Comparison of ENCODE assay signal across 11 cellular contexts in the genomic region with DNA sequence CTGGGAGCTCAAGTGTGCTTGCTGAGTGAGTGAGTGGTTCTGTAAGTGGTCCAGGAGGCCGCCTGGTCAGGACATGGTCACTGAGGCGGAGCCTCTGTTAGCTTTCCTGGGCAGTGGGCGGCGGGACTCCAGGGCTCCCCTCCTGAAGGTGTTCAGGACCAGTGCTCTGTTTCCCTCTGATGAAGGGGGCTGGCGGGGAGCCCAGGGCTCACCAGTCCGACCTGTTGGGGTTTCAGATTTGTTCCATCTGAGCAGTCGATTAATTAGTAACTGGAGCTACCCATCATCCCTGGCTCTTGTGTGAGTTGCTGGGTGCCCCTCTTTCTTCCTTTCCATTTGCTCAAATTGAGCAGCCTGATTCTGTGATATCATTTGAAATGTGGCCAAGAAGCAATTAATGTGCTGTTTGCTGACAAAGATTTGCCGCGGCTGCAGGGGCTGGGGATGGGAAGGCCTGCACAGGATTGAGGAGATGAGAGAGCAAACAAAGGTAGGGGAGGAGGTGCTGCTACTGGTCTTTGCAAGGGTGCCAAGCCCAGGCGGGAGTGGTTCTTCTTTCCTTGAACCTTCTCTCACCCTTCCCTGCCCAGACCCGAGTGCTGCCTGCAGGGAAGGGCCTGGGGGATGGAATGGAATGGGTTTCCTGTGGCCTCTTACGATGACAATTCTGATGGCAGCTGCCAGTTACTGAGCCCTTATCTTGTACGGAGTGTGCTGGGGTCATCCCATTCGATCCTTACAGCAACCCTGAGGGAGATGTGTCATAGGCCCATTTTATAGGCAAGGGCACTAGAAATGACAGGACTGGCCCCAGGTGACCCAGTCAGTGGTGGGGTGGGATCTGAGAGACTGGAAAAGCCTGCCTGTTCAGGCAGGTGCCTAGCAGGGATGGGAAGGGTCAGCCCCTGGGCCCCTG.
A peak's percentile ranks its signal among the peaks of the same experiment; 100 is the strongest.
DNase-seq lines count a peak whose midpoint lies in the region; ATAC-seq and TF ChIP-seq lines count a peak whose summit lies in the region.
"Had no signal": no experiment of that assay in that cellular context is flagged by ENCODE, and none has a peak within 500 bp of the region (broad histone marks: within the 10 kb centered on the region; RNA-seq: fewer than 3 reads in every experiment).

No MANE protein-coding gene starts in this region.

- no peaks in the 10 kb centered on the region for H3K9me3 ChIP-seq in Peyer's patch
- no peaks in the 10 kb centered on the region for H3K9me3 ChIP-seq in right cardiac atrium (ENCODE audit: control insufficient read depth, low read length)

- intact Hi-C loops in right cardiac atrium (cut with DNase I) = no loop called here

- TF ChIP-seq POLR2A in Peyer's patch (IDR thresholded peaks at IDR 0.05) = no peak

- DNase-seq in COLO668 (lab: John Stamatoyannopoulos, UW; ENCODE audit: unreplicated experiment) = peak; percentile 4
- peak; percentile 77 for DNase-seq in NCI-H1092 treated with DMSO at 0.1 percent for 48 hours (lab: John Stamatoyannopoulos, UW)
- DNase-seq in Peyer's patch = no peak
- peak; percentile 63 for DNase-seq in mucosa of gallbladder (ENCODE audit: low spot score)
- DNase-seq in superior temporal gyrus (ENCODE audit: extremely low spot score) = no peak
- no peak for DNase-seq in cerebellar cortex (ENCODE audit: low spot score)
- no peak for DNase-seq in stimulated activated naive CD4-positive, alpha-beta T cell treated with Interleukin-2 at 50 U/mL for 16 hours (lab: John Stamatoyannopoulos, UW)
- no peak for DNase-seq in right cardiac atrium
- DNase-seq: activated CD8-positive, alpha-beta memory T cell treated with anti-CD3 and anti-CD28 coated beads for 24 hours; H7 had no signal

- H3K27me3 ChIP-seq in Peyer's patch = no peaks in the 10 kb centered on the region
- H3K27me3 ChIP-seq in right cardiac atrium (ENCODE audit: control insufficient read depth, insufficient read depth) = no peaks in the 10 kb centered on the region

- no peak for TF ChIP-seq CTCF in Peyer's patch (IDR thresholded peaks at IDR 0.05)

- peaks cover 0 to 25% (median 2%) of the 10 kb centered on the region in 4 donors for H3K4me1 ChIP-seq in Peyer's patch
- H3K4me1 ChIP-seq in right cardiac atrium (ENCODE audit: control insufficient read depth, insufficient read depth, low read length) = no peaks in the 10 kb centered on the region
- H3K4me1 ChIP-seq: parathyroid adenoma had no signal

- ATAC-seq in right cardiac atrium = no peak

- no peaks in the 10 kb centered on the region for H3K36me3 ChIP-seq in Peyer's patch

- WGBS in right cardiac atrium = 66% methylated on average over 14 of the region's 14 CpGs

- H3K27ac ChIP-seq in Peyer's patch (peak overlapping the region in 3 of 4 donors; percentile 25 to 66 (median 44)), right cardiac atrium (ENCODE audit: low read length) (no peak overlapping the region)
- H3K27ac ChIP-seq: parathyroid adenoma had no signal

- no peak overlapping the region for H3K4me3 ChIP-seq in Peyer's patch
- H3K4me3 ChIP-seq in right cardiac atrium (ENCODE audit: low read length) = no peak overlapping the region

Comparison
In these comparisons a context has a peak if more than half of its experiments do, and no peak if none do; other contexts are left out.
1. DNase-seq: peak in COLO668 (single experiment), NCI-H1092 treated with DMSO at 0.1 percent for 48 hours (single experiment) and mucosa of gallbladder (single experiment); none in Peyer's patch (0 of 3), superior temporal gyrus (single experiment), cerebellar cortex (single experiment), stimulated activated naive CD4-positive, alpha-beta T cell treated with Interleukin-2 at 50 U/mL for 16 hours (single experiment) and right cardiac atrium (0 of 3).